Comparison of ENCODE assay signal across 8 cellular contexts in the genomic region with DNA sequence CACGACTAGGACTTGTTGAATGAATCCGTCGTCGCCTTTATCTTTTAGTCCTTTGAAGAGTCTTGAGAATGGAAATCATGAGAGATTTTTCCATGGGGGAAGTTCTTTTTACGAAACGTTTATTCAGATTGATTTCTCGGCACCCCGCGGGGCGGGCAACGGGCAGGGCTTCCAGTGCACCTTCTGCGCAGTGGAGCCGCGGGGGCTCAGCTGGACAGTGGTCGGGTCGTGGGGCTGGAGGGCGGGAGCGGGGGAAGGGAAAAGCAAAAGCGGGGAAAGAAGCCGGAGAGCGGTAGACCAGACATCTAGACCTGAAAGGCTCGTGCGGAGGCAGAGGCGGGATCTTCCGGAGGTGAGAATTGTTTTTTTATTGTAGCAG.
DNase-seq lines count a peak whose midpoint lies in the region; TF ChIP-seq lines count a peak whose summit lies in the region.
"Not testable (repeated sequence)": the region's sequence is repeated elsewhere in the genome, so short reads cannot be mapped to it uniquely, and the experiment has no call there.

No MANE protein-coding gene starts in this region.

- not testable (repeated sequence) for H3K14ac ChIP-seq in neuronal stem cell (ENCODE audit: low read length)

- peak overlapping the region; percentile 45 for H2AFZ ChIP-seq in neuronal stem cell (ENCODE audit: low read length)

- WGBS in neuronal stem cell (ENCODE audit: extremely low coverage in 2 of 2, insufficient read length in 2 of 2, insufficient replicate concordance in 1 of 2), 2 donors: no CpG with 5 or more reads among the region's 25 CpGs

- H3K4me3 Mint-ChIP-seq in endothelial cell (ENCODE audit: unreplicated experiment): peak overlapping the region; percentile 86

- intact Hi-C loops in ascending aorta (cut with DNase I): not testable (repeated sequence)

- not testable (repeated sequence) for H3K4me1 ChIP-seq in NT2/D1 (ENCODE audit: insufficient read depth, insufficient read length); ascending aorta; neuronal stem cell (ENCODE audit: control insufficient read depth in 2 of 2, insufficient read depth in 1 of 2, low read depth in 1 of 2, low read length in 2 of 2)

- H4K91ac ChIP-seq in neuronal stem cell (ENCODE audit: low read depth, low read length, poor library complexity): not testable (repeated sequence)

- H2BK120ac ChIP-seq in neuronal stem cell (ENCODE audit: low read depth, low read length): not testable (repeated sequence)

- not testable (repeated sequence) for H2BK15ac ChIP-seq in neuronal stem cell (ENCODE audit: low read length)

- H3K23ac ChIP-seq in neuronal stem cell (ENCODE audit: low read depth, low read length, poor library complexity): not testable (repeated sequence)

- not testable (repeated sequence) for H3K9me3 Mint-ChIP-seq in endothelial cell (ENCODE audit: unreplicated experiment)

- not testable (repeated sequence) for H3K27ac Mint-ChIP-seq in endothelial cell (ENCODE audit: unreplicated experiment)

- not testable (repeated sequence) for TF ChIP-seq CTCF in AG10803 (conservative IDR thresholded peaks at IDR 0.05; ENCODE audit: low read length); ascending aorta (IDR thresholded peaks at IDR 0.05); endothelial cell (IDR thresholded peaks at IDR 0.05; ENCODE audit: unreplicated experiment)

- not testable (repeated sequence) for H3K27me3 Mint-ChIP-seq in endothelial cell (ENCODE audit: unreplicated experiment)

- H3K9ac ChIP-seq in NT2/D1 (ENCODE audit: insufficient read length, low read depth): peak overlapping the region; percentile 61
- H3K9ac ChIP-seq in neuronal stem cell (ENCODE audit: low read depth, low read length, poor library complexity): not testable (repeated sequence)

- not testable (repeated sequence) for H3K18ac ChIP-seq in neuronal stem cell (ENCODE audit: low read length)

- H3K4me3 ChIP-seq in AG10803 (ENCODE audit: low read length) (peak overlapping the region; percentile 12; the same call in 1 of the 2 replicates), NT2/D1 (ENCODE audit: insufficient read length, low read depth) (peak overlapping the region; percentile 28), ascending aorta (peak overlapping the region; percentile 34 to 47), iPS-18c (ENCODE audit: insufficient read depth, low read depth, low read length) (peak overlapping the region; percentile 44; the same call in 1 of the 2 replicates), neuronal stem cell (ENCODE audit: low read length in 2 of 2) (peak overlapping the region; percentile 6 to 77)

- not testable (repeated sequence) for H3K36me3 ChIP-seq in NT2/D1 (ENCODE audit: insufficient read depth, insufficient read length, low read length); ascending aorta; neuronal stem cell (replicated peaks in 1 of 2; ENCODE audit: control insufficient read depth in 2 of 2, insufficient read depth in 2 of 2, low read length in 2 of 2)

- not testable (repeated sequence) for H3K79me1 ChIP-seq in neuronal stem cell (ENCODE audit: low read depth, low read length)

- not testable (repeated sequence) for H2BK5ac ChIP-seq in neuronal stem cell (ENCODE audit: low read length)

- not testable (repeated sequence) for H3K27ac ChIP-seq in ascending aorta; neuronal stem cell (replicated peaks; ENCODE audit: low read length)

- H3K4me1 Mint-ChIP-seq in endothelial cell (ENCODE audit: unreplicated experiment): not testable (repeated sequence)

- not testable (repeated sequence) for DNase-seq in AG10803 (ENCODE audit: low read depth); NT2/D1 (ENCODE audit: low read depth, low spot score); ascending aorta (ENCODE audit: low spot score in 2 of 2); endothelial cell (ENCODE audit: low spot score)
- peak; percentile 21 for DNase-seq in activated CD8-positive, alpha-beta memory T cell treated with anti-CD3 and anti-CD28 coated beads, Interleukin-2, amount 50 U/mL, for 4 hours
- DNase-seq in neuronal stem cell (ENCODE audit: low spot score): peak; percentile 1
- peak; percentile 6 to 12 for DNase-seq in stimulated activated CD8-positive, alpha-beta memory T cell treated with anti-CD3 and anti-CD28 coated beads, Interleukin-7, amount 100 ng/mL, for 4 hours (ENCODE audit: low read depth in 2 of 2)

- not testable (repeated sequence) for H3K36me3 Mint-ChIP-seq in endothelial cell (ENCODE audit: low read depth, unreplicated experiment)

- H3K9me3 ChIP-seq in NT2/D1 (ENCODE audit: insufficient read depth, low read length); ascending aorta; iPS-18c (ENCODE audit: control insufficient read depth, insufficient read depth, low read length); neuronal stem cell (replicated peaks in 1 of 2; ENCODE audit: control insufficient read depth in 2 of 2, insufficient read depth in 1 of 2, low read depth in 1 of 2, low read length in 2 of 2): not testable (repeated sequence)

- H2BK12ac ChIP-seq in neuronal stem cell (ENCODE audit: low read length): not testable (repeated sequence)

- not testable (repeated sequence) for H4K8ac ChIP-seq in neuronal stem cell (ENCODE audit: low read depth, low read length)

- H3K4ac ChIP-seq in neuronal stem cell (ENCODE audit: low read length): not testable (repeated sequence)

- peak overlapping the region; percentile 18 for H3K4me2 ChIP-seq in neuronal stem cell (ENCODE audit: insufficient read depth, low read length, poor library complexity, severe bottlenecking)

- not testable (repeated sequence) for H2AK5ac ChIP-seq in neuronal stem cell (ENCODE audit: low read depth, low read length)

- H3K27me3 ChIP-seq in NT2/D1 (ENCODE audit: insufficient read depth, insufficient read length); ascending aorta; neuronal stem cell (ENCODE audit: control insufficient read depth in 3 of 3, insufficient read depth in 3 of 3, low read depth in 1 of 3, low read length in 3 of 3): not testable (repeated sequence)
